Comparison of ENCODE assay signal across 21 cellular contexts in genomic region chr13:61110804-61111203, GRCh38.
A peak's percentile ranks its signal among the peaks of the same experiment; 100 is the strongest.
DNase-seq lines count a peak whose midpoint lies in the region; ATAC-seq and TF ChIP-seq lines count a peak whose summit lies in the region.
"Had no signal": no experiment of that assay in that cellular context is flagged by ENCODE, and none has a peak within 500 bp of the region (broad histone marks: within the 10 kb centered on the region; RNA-seq: fewer than 3 reads in every experiment).

No MANE protein-coding gene starts in this region.

- no peak overlapping the region for H3K4me3 Mint-ChIP-seq in activated T-helper 17 cell treated with anti-CD3 and anti-CD28 coated beads, Interleukin-2, amount 50 U/mL, for 72 hours
- no peak overlapping the region for H3K4me3 Mint-ChIP-seq in progenitor cell of endocrine pancreas (ENCODE audit: low read depth)
- H3K4me3 Mint-ChIP-seq: CD4-positive, CD25-positive, alpha-beta regulatory T cell; H9 had no signal

- ATAC-seq in activated T-helper 17 cell treated with anti-CD3 and anti-CD28 coated beads, Interleukin-2, amount 50 U/mL, for 72 hours (replicated peaks): no peak
- ATAC-seq: GM12878 had no signal

- H3K36me3 Mint-ChIP-seq in activated T-helper 17 cell treated with anti-CD3 and anti-CD28 coated beads, Interleukin-2, amount 50 U/mL, for 72 hours (ENCODE audit: low read depth): no peaks in the 10 kb centered on the region
- H3K36me3 Mint-ChIP-seq in progenitor cell of endocrine pancreas (ENCODE audit: insufficient read depth): no peaks in the 10 kb centered on the region
- H3K36me3 Mint-ChIP-seq: CD4-positive, CD25-positive, alpha-beta regulatory T cell had no signal

- POLR2A ChIA-PET in HEK293T (lab: Yijun Ruan, JAX): no interaction called here

- H3K9me3 Mint-ChIP-seq in activated T-helper 17 cell treated with anti-CD3 and anti-CD28 coated beads, Interleukin-2, amount 50 U/mL, for 72 hours: peaks cover 13% of the 10 kb centered on the region
- peaks cover 7% of the 10 kb centered on the region for H3K9me3 Mint-ChIP-seq in progenitor cell of endocrine pancreas (ENCODE audit: low read depth)

- no peaks in the 10 kb centered on the region for H3K4me1 Mint-ChIP-seq in activated T-helper 17 cell treated with anti-CD3 and anti-CD28 coated beads, Interleukin-2, amount 50 U/mL, for 72 hours
- H3K4me1 Mint-ChIP-seq in progenitor cell of endocrine pancreas (ENCODE audit: low read depth): no peaks in the 10 kb centered on the region
- H3K4me1 Mint-ChIP-seq: CD4-positive, CD25-positive, alpha-beta regulatory T cell; H9 had no signal

- peak; percentile 10 for DNase-seq in M059J (ENCODE audit: low read depth)
- peak; percentile 10 for DNase-seq in RPMI7951 (ENCODE audit: low read depth)
- DNase-seq in epidermal melanocyte (ENCODE audit: insufficient read length, low spot score): peak; percentile 18
- DNase-seq in kidney tubule cell (ENCODE audit: low spot score): peak; percentile 9
- no peak for DNase-seq in progenitor cell of endocrine pancreas (ENCODE audit: low spot score, unreplicated experiment)
- DNase-seq in HEK293T (ENCODE audit: extremely low spot score): no peak
- DNase-seq in iPS-NIHi7 (ENCODE audit: extremely low spot score): no peak
- DNase-seq: CD4-positive, CD25-positive, alpha-beta regulatory T cell; COR-L47; DMS 273 treated with DMSO at 0.1 percent for 48 hours; DND-41; GM23248; H9; Karpas-422; NCI-H1694; NCI-H2081 treated with DMSO at 0.1 percent for 48 hours; NCI-H774; SHP77; T-helper 1 cell had no signal

- no peak overlapping the region for H3K27ac Mint-ChIP-seq in activated T-helper 17 cell treated with anti-CD3 and anti-CD28 coated beads, Interleukin-2, amount 50 U/mL, for 72 hours
- no peak overlapping the region for H3K27ac Mint-ChIP-seq in progenitor cell of endocrine pancreas
- H3K27ac Mint-ChIP-seq: CD4-positive, CD25-positive, alpha-beta regulatory T cell; H9 had no signal

- H3K27me3 Mint-ChIP-seq in activated T-helper 17 cell treated with anti-CD3 and anti-CD28 coated beads, Interleukin-2, amount 50 U/mL, for 72 hours: no peaks in the 10 kb centered on the region
- no peaks in the 10 kb centered on the region for H3K27me3 Mint-ChIP-seq in progenitor cell of endocrine pancreas
- H3K27me3 Mint-ChIP-seq: CD4-positive, CD25-positive, alpha-beta regulatory T cell had no signal

- TF ChIP-seq CTCF in progenitor cell of endocrine pancreas (IDR thresholded peaks at IDR 0.05; ENCODE audit: unreplicated experiment): no peak

- CTCF ChIA-PET in HEK293T (lab: Yijun Ruan, JAX): no interaction called here

TF ChIP-seq in HEK293T, 16 proteins besides CTCF, POLR2A, EP300 and RAD21:
- TF ChIP-seq LEF1 (IDR thresholded peaks at IDR 0.05; ENCODE audit: borderline replicate concordance) (no peak), TARDBP (IDR thresholded peaks at IDR 0.05) (no peak), ARNT (IDR thresholded peaks at IDR 0.05) (no peak), ELF4 (IDR thresholded peaks at IDR 0.05) (no peak), HDGF (IDR thresholded peaks at IDR 0.05; ENCODE audit: borderline replicate concordance) (no peak), PKNOX1 (IDR thresholded peaks at IDR 0.05) (no peak), CTBP1 (IDR thresholded peaks at IDR 0.05; ENCODE audit: borderline replicate concordance) (no peak), L3MBTL2 (conservative IDR thresholded peaks at IDR 0.05) (no peak)

Comparison
In these comparisons a context has a peak if more than half of its experiments do, and no peak if none do; other contexts are left out.
1. DNase-seq: peak in M059J (single experiment), RPMI7951 (single experiment), epidermal melanocyte (single experiment) and kidney tubule cell (single experiment); none in progenitor cell of endocrine pancreas (single experiment), HEK293T (single experiment) and iPS-NIHi7 (single experiment).